ENCODE assay signal across 16 cellular contexts in genomic region chr7:22234247-22234646, GRCh38.
"Had no signal": no experiment of that assay in that cellular context is flagged by ENCODE, and none has a peak within 500 bp of the region (broad histone marks: within the 10 kb centered on the region; RNA-seq: fewer than 3 reads in every experiment).

No MANE protein-coding gene starts in this region.

- H3K36me3 Mint-ChIP-seq: brain had no signal

- H3K4me3 Mint-ChIP-seq: brain; central memory CD8-positive, alpha-beta T cell; neural crest cell had no signal

- H3K9me3 ChIP-seq: thoracic aorta had no signal

- H3K9me3 Mint-ChIP-seq: brain; central memory CD8-positive, alpha-beta T cell; neural crest cell had no signal

- H3K27ac ChIP-seq: thoracic aorta, WERI-Rb-1 had no signal

- H3K36me3 ChIP-seq: thoracic aorta, WERI-Rb-1 had no signal

- H3K4me1 Mint-ChIP-seq: central memory CD8-positive, alpha-beta T cell had no signal

- H3K4me3 ChIP-seq: lung, thoracic aorta had no signal

- H3K27ac Mint-ChIP-seq: brain had no signal

- DNase-seq: activated CD4-positive, alpha-beta T cell treated with anti-CD3 and anti-CD28 coated beads, Interleukin-2, amount 50 U/mL, for 48 hours; activated naive CD4-positive, alpha-beta T cell treated with anti-CD3 and anti-CD28 coated beads, Interleukin-2, amount 50 U/mL, for 16 hours; cortex of kidney; effector CD4-positive, alpha-beta T cell; foreskin melanocyte; head of caudate nucleus; kidney glomerular epithelial cell; midbrain; stimulated activated CD4-positive, alpha-beta T cell treated with anti-CD3 and anti-CD28 coated beads, Interleukin-12 subunit alpha, Interleukin-12 subunit beta, amount 100 ng/mL, for 4 hours; stimulated activated CD4-positive, alpha-beta T cell treated with anti-CD3 and anti-CD28 coated beads, Interleukin-2, amount 100 ng/mL, for 24 hours; WERI-Rb-1 had no signal
